In the genomic region with DNA sequence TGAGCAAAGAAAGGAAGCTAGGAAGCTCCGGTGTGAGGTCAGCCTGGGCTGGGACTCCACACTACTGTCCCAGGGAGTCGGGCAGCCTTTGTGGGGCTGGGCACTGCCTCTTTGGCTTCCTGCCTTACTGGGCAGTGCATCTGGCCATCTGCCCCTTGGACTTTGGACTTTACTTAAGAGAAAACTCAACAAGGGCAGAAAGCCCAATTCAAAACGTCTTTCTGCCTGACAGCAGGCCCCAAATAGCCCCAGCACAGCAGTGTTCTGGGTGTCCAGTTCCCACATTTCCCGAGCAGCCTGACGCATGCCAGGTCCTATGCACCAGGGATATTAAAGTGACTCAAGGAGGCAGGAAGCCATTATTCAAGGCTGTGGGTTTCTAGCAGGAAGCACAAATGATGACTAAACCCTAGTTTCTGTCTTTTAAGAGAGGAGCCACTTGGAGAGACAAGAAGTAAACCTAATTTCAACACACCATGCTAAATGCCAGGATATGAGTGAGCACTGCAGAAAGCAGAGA, we compare ENCODE assay signal across 8 cellular contexts. TPM values are rescaled to one million over a fixed set of nuclear protein-coding genes. Genes with fewer than 3 reads are reported as not detected.
DNase-seq lines count a peak whose midpoint lies in the region; ATAC-seq and TF ChIP-seq lines count a peak whose summit lies in the region.

No MANE protein-coding gene starts in this region.

- ATAC-seq in GM19395 (IDR thresholded peaks at IDR 0.05; ENCODE audit: unreplicated experiment) = no peak
- ATAC-seq in GM21447 (IDR thresholded peaks at IDR 0.05; ENCODE audit: unreplicated experiment) = no peak

- no peaks in the 10 kb centered on the region for H3K9me3 Mint-ChIP-seq in T-helper 1 cell treated with Interleukin-12 subunit alpha and Interleukin-12 subunit beta and Interleukin-4 antibody, amounts not matched to agents 30 μg/mL and 1 μg/mL, for 36 hours

- DNase-seq in A172 (ENCODE audit: low spot score) = peak; percentile 99
- DNase-seq in H4 (ENCODE audit: low spot score) = peak; percentile 93
- peak; percentile 96 for DNase-seq in fibroblast of pulmonary artery (ENCODE audit: low read depth)
- peak; percentile 94 for DNase-seq in non-pigmented ciliary epithelial cell (ENCODE audit: low read depth)
- DNase-seq in stimulated activated CD8-positive, alpha-beta memory T cell treated with anti-CD3 and anti-CD28 coated beads, Interleukin-4, amount 100 ng/mL, for 48 hours = no peak

- H3K4me1 Mint-ChIP-seq in T-helper 1 cell treated with Interleukin-12 subunit alpha and Interleukin-12 subunit beta and Interleukin-4 antibody, amounts not matched to agents 30 μg/mL and 1 μg/mL, for 36 hours (ENCODE audit: low read depth) = peaks cover 7% of the 10 kb centered on the region

- H3K27ac Mint-ChIP-seq in T-helper 1 cell treated with Interleukin-12 subunit alpha and Interleukin-12 subunit beta and Interleukin-4 antibody, amounts not matched to agents 30 μg/mL and 1 μg/mL, for 36 hours = peak overlapping the region; percentile 7

- peaks cover 15% of the 10 kb centered on the region for H3K36me3 Mint-ChIP-seq in T-helper 1 cell treated with Interleukin-12 subunit alpha and Interleukin-12 subunit beta and Interleukin-4 antibody, amounts not matched to agents 30 μg/mL and 1 μg/mL, for 36 hours (ENCODE audit: low read depth)

- no peak overlapping the region for H3K4me3 Mint-ChIP-seq in T-helper 1 cell treated with Interleukin-12 subunit alpha and Interleukin-12 subunit beta and Interleukin-4 antibody, amounts not matched to agents 30 μg/mL and 1 μg/mL, for 36 hours

- no peaks in the 10 kb centered on the region for H3K27me3 Mint-ChIP-seq in T-helper 1 cell treated with Interleukin-12 subunit alpha and Interleukin-12 subunit beta and Interleukin-4 antibody, amounts not matched to agents 30 μg/mL and 1 μg/mL, for 36 hours (ENCODE audit: low read depth)

- H3K4me3 ChIP-seq in fibroblast of pulmonary artery (replicated peaks; ENCODE audit: low read depth, low read length) = peak overlapping the region; percentile 17

- TF ChIP-seq CTCF in fibroblast of pulmonary artery (IDR thresholded peaks at IDR 0.05; ENCODE audit: low read length, missing control alignments) = no peak

RNA-seq across cellular contexts. Expression of a gene that starts 37.9 kb away (rescaled TPM):
- 41.6 and 50.0 TPM in 2 replicates for total RNA-seq in A172 (2014; rRNA removed; shearing (Covaris generic))
- 21.7 and 28.4 TPM in 2 replicates for total RNA-seq in H4 (2014; rRNA removed; shearing (Covaris generic))
